16 cellular contexts compared by ENCODE assay signal in genomic region chr10:6174201-6174874, GRCh38. TPM values are rescaled to one million over a fixed set of nuclear protein-coding genes. Genes with fewer than 3 reads are reported as not detected.
DNase-seq lines count a peak whose midpoint lies in the region; ATAC-seq and TF ChIP-seq lines count a peak whose summit lies in the region.
"Had no signal": no experiment of that assay in that cellular context is flagged by ENCODE, and none has a peak within 500 bp of the region (broad histone marks: within the 10 kb centered on the region; RNA-seq: fewer than 3 reads in every experiment).

No MANE protein-coding gene starts in this region.

- TF ChIP-seq CTCF in CD4-positive, alpha-beta T cell (IDR thresholded peaks at IDR 0.05), result no peak
- TF ChIP-seq CTCF in WERI-Rb-1 (IDR thresholded peaks at IDR 0.05; ENCODE audit: low read depth, low read length) (no peak), heart left ventricle (IDR thresholded peaks at IDR 0.05) (no peak), psoas muscle (IDR thresholded peaks at IDR 0.05) (no peak), GM20000 (IDR thresholded peaks at IDR 0.05; ENCODE audit: extremely low read depth, missing control alignments) (no peak)

- H3K9me3 Mint-ChIP-seq in CD4-positive, alpha-beta T cell, result no peaks in the 10 kb centered on the region

- no peaks in the 10 kb centered on the region for H3K27me3 Mint-ChIP-seq in CD4-positive, alpha-beta T cell
- H3K27me3 Mint-ChIP-seq: B cell had no signal

- peak overlapping the region; percentile 83 for H3K27ac Mint-ChIP-seq in CD4-positive, alpha-beta T cell

- WGBS in heart left ventricle, 4 donors, result 79 to 85% (median 80%) methylated on average over 20 to 22 of the region's 22 CpGs
- WGBS in psoas muscle, 3 donors, result 31 to 39% (median 37%) methylated on average over 22 of the region's 22 CpGs

- no peaks in the 10 kb centered on the region for H3K9me3 ChIP-seq in CD4-positive, alpha-beta T cell (ENCODE audit: control insufficient read depth, low read length)
- no peaks in the 10 kb centered on the region for H3K9me3 ChIP-seq in WERI-Rb-1 (ENCODE audit: severe bottlenecking)
- no peaks in the 10 kb centered on the region for H3K9me3 ChIP-seq in heart left ventricle
- H3K9me3 ChIP-seq in psoas muscle, result no peaks in the 10 kb centered on the region
- H3K9me3 ChIP-seq: Peyer's patch, upper lobe of left lung had no signal

- H3K36me3 ChIP-seq in WERI-Rb-1 (no peaks in the 10 kb centered on the region), heart left ventricle (no peaks in the 10 kb centered on the region), psoas muscle (ENCODE audit: insufficient read depth in 1 of 2, low read depth in 1 of 2) (no peaks in the 10 kb centered on the region)
- H3K36me3 ChIP-seq: Peyer's patch had no signal

- CTCF ChIA-PET in CD4-positive, alpha-beta T cell (lab: Charles Lee), result interaction anchor here (1.7 to 2.0 kb wide), 2 partner anchors 28 to 228 kb away, joined by 5 to 17 read pairs; partner anchors contain the start of gene PFKFB3

- ATAC-seq in CD4-positive, alpha-beta T cell (ENCODE audit: poor library complexity), result no peak
- peak in 1 of 4 donors; percentile 3 for ATAC-seq in heart left ventricle
- ATAC-seq in psoas muscle, result peak; percentile 59 to 75 (median 70)
- no peak for ATAC-seq in GM18517 (IDR thresholded peaks at IDR 0.05; ENCODE audit: unreplicated experiment)

- no peak overlapping the region for H3K4me3 Mint-ChIP-seq in CD4-positive, alpha-beta T cell
- H3K4me3 Mint-ChIP-seq: B cell had no signal

- peaks cover 15% of the 10 kb centered on the region for H3K36me3 Mint-ChIP-seq in CD4-positive, alpha-beta T cell (ENCODE audit: low read depth)

- POLR2A ChIA-PET in CD4-positive, alpha-beta T cell (lab: Charles Lee), result interaction anchor here (0.7 to 3.0 kb wide), 4 partner anchors 11 to 236 kb away, joined by 3 to 35 read pairs (median 6); no protein-coding TSS in a partner anchor

- H3K4me3 ChIP-seq in WERI-Rb-1 (ENCODE audit: low read depth, low read length) (no peak overlapping the region), heart left ventricle (no peak overlapping the region), psoas muscle (peak overlapping the region; percentile 0)
- H3K4me3 ChIP-seq: Peyer's patch, upper lobe of left lung had no signal

- H3K27ac ChIP-seq in CD4-positive, alpha-beta T cell (ENCODE audit: low read depth, low read length), result no peak overlapping the region
- no peak overlapping the region for H3K27ac ChIP-seq in WERI-Rb-1
- peak overlapping the region in 11 of 12 donors; percentile 16 to 72 (median 52) for H3K27ac ChIP-seq in heart left ventricle
- H3K27ac ChIP-seq in psoas muscle, result peak overlapping the region; percentile 92
- H3K27ac ChIP-seq: upper lobe of left lung, VCaP had no signal

- no peak for DNase-seq in CD4-positive, alpha-beta T cell
- DNase-seq in WERI-Rb-1 (peak; percentile 9), heart left ventricle (no peak), psoas muscle (peak; percentile 68 to 92), NCI-H1048 (lab: John Stamatoyannopoulos, UW) (no peak), GM20000 (ENCODE audit: low spot score) (no peak), NCI-H226 (no peak)
- DNase-seq: activated effector memory CD4-positive, alpha-beta T cell treated with Interleukin-2 at 50 U/mL for 16 hours; DMS79; NCI-H1092; Peyer's patch; stimulated activated CD4-positive, alpha-beta T cell treated with anti-CD3 and anti-CD28 coated beads, Interleukin-4, amount 100 ng/mL, for 4 hours had no signal

- no peak for TF ChIP-seq POLR2A in heart left ventricle (IDR thresholded peaks at IDR 0.05)

- H3K27me3 ChIP-seq in CD4-positive, alpha-beta T cell (ENCODE audit: control insufficient read depth, insufficient read depth, low read length), result no peaks in the 10 kb centered on the region
- peaks cover 23% of the 10 kb centered on the region for H3K27me3 ChIP-seq in WERI-Rb-1 (ENCODE audit: insufficient read depth, low read depth, severe bottlenecking)
- no peaks in the 10 kb centered on the region for H3K27me3 ChIP-seq in heart left ventricle
- no peaks in the 10 kb centered on the region for H3K27me3 ChIP-seq in psoas muscle (ENCODE audit: insufficient read depth in 3 of 3, low read length in 2 of 3)
- H3K27me3 ChIP-seq: Peyer's patch, upper lobe of left lung had no signal

- peaks cover 81% of the 10 kb centered on the region for H3K4me1 Mint-ChIP-seq in CD4-positive, alpha-beta T cell (ENCODE audit: low read depth)

- H3K4me1 ChIP-seq in heart left ventricle (peaks cover 4 to 97% (median 53%) of the 10 kb centered on the region in 12 donors), psoas muscle (peaks cover 87% of the 10 kb centered on the region)

- intact Hi-C loops in CD4-positive, alpha-beta T cell (cut with DNase I, micrococcal nuclease), result no loop called here
- intact Hi-C loops in heart left ventricle (cut with DNase I), result no loop called here
- intact Hi-C loops in psoas muscle (cut with DNase I), result loop anchor here in 1 of 2 donors (2.0 kb wide), 1 partner anchor 26 kb away; no protein-coding TSS in a partner anchor

RNA-seq across cellular contexts. Expression of gene PFKFB3, which starts 28.4 kb away (rescaled TPM):
- 100 to 1,000 TPM; 142 to 145 TPM for total RNA-seq in CD4-positive, alpha-beta T cell
- total RNA-seq in heart left ventricle (10 to 100 TPM in 7 of 9 donors, 1 to 10 TPM in 2; 8.4 to 53.1 (median 15.1) TPM), psoas muscle (100 to 1,000 TPM in 3 of 4 donors, 10 to 100 TPM in 1; 25.4 to 225 (median 148) TPM)
- polyA plus RNA-seq in heart left ventricle (10 to 100 TPM in 1 of 2 donors, 1 to 10 TPM in 1; 6.2 to 11.9 TPM), psoas muscle (100 to 1,000 TPM in 2 of 3 donors, 10 to 100 TPM in 1; 26.7 to 704 (median 448) TPM)

Comparison
In these comparisons a context has a peak if more than half of its experiments do, and no peak if none do; other contexts are left out.
1. ATAC-seq: peak in psoas muscle (4 of 4); none in CD4-positive, alpha-beta T cell (single experiment) and GM18517 (single experiment).
2. DNase-seq: peak in WERI-Rb-1 (single experiment) and psoas muscle (2 of 2); none in CD4-positive, alpha-beta T cell (0 of 10), heart left ventricle (0 of 5), NCI-H1048 (single experiment), GM20000 (single experiment) and NCI-H226 (single experiment).
3. H3K27ac ChIP-seq: peak in heart left ventricle (11 of 12) and psoas muscle (single experiment); none in CD4-positive, alpha-beta T cell (single experiment) and WERI-Rb-1 (single experiment).